Comparison of ENCODE assay signal across 9 cellular contexts in genomic region chr6:159168536-159169192, GRCh38. TPM values are rescaled to one million over a fixed set of nuclear protein-coding genes. Genes with fewer than 3 reads are reported as not detected.
DNase-seq lines count a peak whose midpoint lies in the region; ATAC-seq and TF ChIP-seq lines count a peak whose summit lies in the region.
"Had no signal": no experiment of that assay in that cellular context is flagged by ENCODE, and none has a peak within 500 bp of the region (broad histone marks: within the 10 kb centered on the region; RNA-seq: fewer than 3 reads in every experiment).

No MANE protein-coding gene starts in this region.

- no peak overlapping the region for H2BK5ac ChIP-seq in mesenchymal stem cell (ENCODE audit: low read depth, low read length, poor library complexity, severe bottlenecking)

- no peaks in the 10 kb centered on the region for H3K36me3 ChIP-seq in Karpas-422 (ENCODE audit: insufficient read depth, low read length)
- no peaks in the 10 kb centered on the region for H3K36me3 ChIP-seq in mesenchymal stem cell (ENCODE audit: control insufficient read depth in 1 of 2, insufficient read depth in 2 of 2, low read depth in 1 of 2, low read length in 2 of 2)

- H3K27ac ChIP-seq in Karpas-422 (ENCODE audit: low read length) = no peak overlapping the region
- no peak overlapping the region for H3K27ac ChIP-seq in mesenchymal stem cell (ENCODE audit: low read length, poor library complexity, severe bottlenecking)

- no peak overlapping the region for H3K18ac ChIP-seq in mesenchymal stem cell (ENCODE audit: low read depth in 1 of 2, low read length in 2 of 2)

- TF ChIP-seq CTCF in choroid plexus epithelial cell (conservative IDR thresholded peaks at IDR 0.05; ENCODE audit: low read depth, low read length) = peak; percentile 32

- H3K4me2 ChIP-seq in Karpas-422 (ENCODE audit: low read depth, low read length, poor library complexity, severe bottlenecking) (peak overlapping the region; percentile 73), mesenchymal stem cell (ENCODE audit: low read length, poor library complexity, severe bottlenecking) (peak overlapping the region; percentile 64)

- WGBS in mesenchymal stem cell = 6% methylated on average over 33 of the region's 43 CpGs

- H3K79me1 ChIP-seq in mesenchymal stem cell (replicated peaks; ENCODE audit: low read length, poor library complexity, severe bottlenecking) = no peaks in the 10 kb centered on the region

- no peak overlapping the region for H4K91ac ChIP-seq in mesenchymal stem cell (ENCODE audit: low read length)

- peaks cover 41% of the 10 kb centered on the region for H3K79me2 ChIP-seq in Karpas-422 (ENCODE audit: low read length)

- H2BK120ac ChIP-seq in mesenchymal stem cell (ENCODE audit: low read depth, low read length) = no peak overlapping the region

- no peaks in the 10 kb centered on the region for H3K9me2 ChIP-seq in Karpas-422 (replicated peaks; ENCODE audit: insufficient read depth, low read length)

- no peak overlapping the region for H2BK15ac ChIP-seq in mesenchymal stem cell (ENCODE audit: low read depth, poor library complexity, severe bottlenecking)

- no peak for ATAC-seq in HG03025 (IDR thresholded peaks at IDR 0.05; ENCODE audit: low FRiP score, unreplicated experiment)
- ATAC-seq in HG03039 (IDR thresholded peaks at IDR 0.05; ENCODE audit: unreplicated experiment) = no peak
- no peak for ATAC-seq in HG03095 (IDR thresholded peaks at IDR 0.05; ENCODE audit: unreplicated experiment)

- DNase-seq in Daoy (ENCODE audit: low read depth) = peak; percentile 64
- DNase-seq in Karpas-422 = no peak
- no peak for DNase-seq in choroid plexus epithelial cell (ENCODE audit: low read depth)
- peak; percentile 64 for DNase-seq in mesenchymal stem cell
- DNase-seq in stimulated activated CD4-positive, alpha-beta T cell treated with anti-CD3 and anti-CD28 coated beads, Interleukin-12 subunit alpha, Interleukin-12 subunit beta, amount 100 ng/mL, for 4 hours = no peak

- peak overlapping the region; percentile 65 for H3K9ac ChIP-seq in Karpas-422 (ENCODE audit: low read length)
- peak overlapping the region; percentile 69 for H3K9ac ChIP-seq in mesenchymal stem cell (ENCODE audit: low read length)

- H4K20me1 ChIP-seq in Karpas-422 (ENCODE audit: insufficient read depth, low read depth, low read length) = no peaks in the 10 kb centered on the region

- H3K4me3 ChIP-seq in Karpas-422 (ENCODE audit: low read length) = peak overlapping the region; percentile 66
- peak overlapping the region; percentile 38 for H3K4me3 ChIP-seq in choroid plexus epithelial cell (ENCODE audit: low read depth, low read length)
- H3K4me3 ChIP-seq in mesenchymal stem cell (ENCODE audit: insufficient read depth in 1 of 2, low read depth in 1 of 2, low read length in 2 of 2) = peak overlapping the region in 1 of 2 experiments; percentile 76

- H2BK12ac ChIP-seq in mesenchymal stem cell (ENCODE audit: low read length in 2 of 2) = no peak overlapping the region

- no peak overlapping the region for H4K8ac ChIP-seq in mesenchymal stem cell (ENCODE audit: low read length)

- H2AFZ ChIP-seq in Karpas-422 (ENCODE audit: low read length) = peak overlapping the region; percentile 78; the same call in 1 of the 2 replicates
- H2AFZ ChIP-seq in mesenchymal stem cell (ENCODE audit: low read depth, low read length) = no peak overlapping the region

- H2AK5ac ChIP-seq in mesenchymal stem cell (ENCODE audit: low read length, severe bottlenecking) = no peak overlapping the region

- no peak overlapping the region for H3K4ac ChIP-seq in mesenchymal stem cell (ENCODE audit: low read depth in 1 of 2, low read length in 2 of 2)

- H3K9me3 ChIP-seq in Karpas-422 (ENCODE audit: low read length) (no peaks in the 10 kb centered on the region), mesenchymal stem cell (ENCODE audit: control insufficient read depth, low read length) (no peaks in the 10 kb centered on the region)

- H3K23ac ChIP-seq in mesenchymal stem cell (ENCODE audit: low read length in 2 of 2) = no peak overlapping the region

- H3K14ac ChIP-seq in mesenchymal stem cell (ENCODE audit: low read length in 2 of 2) = no peak overlapping the region

- H3K4me1 ChIP-seq in Karpas-422 (ENCODE audit: low read length) = peaks cover 53% of the 10 kb centered on the region
- H3K4me1 ChIP-seq in mesenchymal stem cell (ENCODE audit: control insufficient read depth, insufficient read depth, low read depth, low read length) = peaks cover 14% of the 10 kb centered on the region

- H3K27me3 ChIP-seq in Karpas-422 (ENCODE audit: low read length) = no peaks in the 10 kb centered on the region
- H3K27me3 ChIP-seq in mesenchymal stem cell (ENCODE audit: control insufficient read depth in 1 of 2, insufficient read depth in 1 of 2, low read length in 2 of 2) = peaks cover 17 to 57% of the 10 kb centered on the region in 2 experiments

RNA-seq across cellular contexts. Expression of gene FNDC1, which starts 0.5 kb away (rescaled TPM):
- total RNA-seq in Daoy (2014; rRNA removed; shearing (Covaris generic)) = under 0.01 TPM in 1 of 2 replicates, not detected in the other
- 73.2 and 90.0 TPM in 2 replicates for total RNA-seq in Karpas-422 (2014; rRNA removed; shearing (Covaris generic); ENCODE audit: low replicate concordance)
- polyA plus RNA-seq in mesenchymal stem cell (2013, experiment 1 of 2) = 0.10 TPM
- polyA plus RNA-seq in mesenchymal stem cell (2013, experiment 2 of 2) = 0.07 TPM
- total RNA-seq: LHCN-M2 had no signal

Comparison
In these comparisons a context has a peak if more than half of its experiments do, and no peak if none do; other contexts are left out.
1. DNase-seq: peak in Daoy (single experiment) and mesenchymal stem cell (single experiment); none in Karpas-422 (single experiment), choroid plexus epithelial cell (single experiment) and stimulated activated CD4-positive, alpha-beta T cell treated with anti-CD3 and anti-CD28 coated beads, Interleukin-12 subunit alpha, Interleukin-12 subunit beta, amount 100 ng/mL, for 4 hours (single experiment).
2. RNA of gene FNDC1, which starts 0.5 kb away (total RNA-seq): 73.2 to 90.0 TPM in Karpas-422; under 0.01 TPM in Daoy; every median in the first group is over 10 times any median in the second.